In the genomic region with DNA sequence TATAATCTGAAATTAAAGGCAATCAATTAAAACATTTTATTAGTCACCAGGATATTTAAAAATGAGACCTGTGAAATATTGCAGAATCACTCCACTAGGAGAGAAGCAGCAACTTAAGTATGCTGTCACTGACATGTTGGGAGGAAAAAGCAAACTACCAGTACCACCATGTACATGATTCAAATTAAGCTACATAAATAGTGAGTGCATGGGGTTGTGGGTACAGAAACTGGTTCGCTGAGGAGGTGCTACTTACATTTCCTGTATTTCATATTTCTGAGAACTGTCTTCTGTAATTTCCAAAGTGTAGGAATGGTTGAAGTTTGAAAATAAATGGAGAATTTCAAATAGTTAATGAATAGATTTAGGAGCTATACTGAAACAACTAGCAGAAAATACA, we compare ENCODE assay signal across 10 cellular contexts. TPM values are rescaled to one million over a fixed set of nuclear protein-coding genes. Genes with fewer than 3 reads are reported as not detected.
DNase-seq lines count a peak whose midpoint lies in the region; ATAC-seq, FAIRE-seq and TF ChIP-seq lines count a peak whose summit lies in the region.
"Had no signal": no experiment of that assay in that cellular context is flagged by ENCODE, and none has a peak within 500 bp of the region (broad histone marks: within the 10 kb centered on the region; RNA-seq: fewer than 3 reads in every experiment).

No MANE protein-coding gene starts in this region.

- no peaks in the 10 kb centered on the region for H3K36me3 ChIP-seq in effector memory CD4-positive, alpha-beta T cell (ENCODE audit: control insufficient read depth, insufficient read depth, low read length)
- H3K36me3 ChIP-seq in skeletal muscle tissue (ENCODE audit: control insufficient read depth in 3 of 3, insufficient read depth in 3 of 3, low read length in 3 of 3) = no peaks in the 10 kb centered on the region

- FAIRE-seq in RCC 7860 (lab: Jason Lieb, UNC) = no peak
- FAIRE-seq: TTC549 had no signal

- no peak for TF ChIP-seq CTCF in GM10266 (IDR thresholded peaks at IDR 0.05; ENCODE audit: control insufficient read depth, insufficient read depth, low read depth, missing control alignments)

- no peaks in the 10 kb centered on the region for H3K27me3 ChIP-seq in effector memory CD4-positive, alpha-beta T cell (replicated peaks; ENCODE audit: control insufficient read depth, insufficient read depth, low read length, poor library complexity, severe bottlenecking)
- H3K27me3 ChIP-seq in skeletal muscle tissue (ENCODE audit: control insufficient read depth in 3 of 3, insufficient read depth in 3 of 3, low read length in 3 of 3) = no peaks in the 10 kb centered on the region

- DNase-seq in GM10266 (ENCODE audit: extremely low spot score) = peak; percentile 21
- DNase-seq in MV-4-11 (lab: John Stamatoyannopoulos, UW) = peak; percentile 30
- no peak for DNase-seq in effector memory CD4-positive, alpha-beta T cell
- DNase-seq in glomerular visceral epithelial cell (ENCODE audit: extremely low spot score) = no peak
- no peak for DNase-seq in RCC 7860 (ENCODE audit: low spot score)
- DNase-seq in amygdala (lab: John Stamatoyannopoulos, UW) = no peak
- DNase-seq: occipital lobe had no signal

- no peaks in the 10 kb centered on the region for H3K9me3 ChIP-seq in effector memory CD4-positive, alpha-beta T cell (ENCODE audit: control insufficient read depth, low read length)
- no peaks in the 10 kb centered on the region for H3K9me3 ChIP-seq in skeletal muscle tissue (ENCODE audit: control insufficient read depth in 3 of 3, low read length in 3 of 3)

- no peak overlapping the region for H3K4me3 ChIP-seq in effector memory CD4-positive, alpha-beta T cell (ENCODE audit: insufficient read depth, low read depth, low read length, poor library complexity, severe bottlenecking)
- H3K4me3 ChIP-seq in skeletal muscle tissue (ENCODE audit: low read length in 3 of 3) = no peak overlapping the region

- H3K27ac ChIP-seq in effector memory CD4-positive, alpha-beta T cell (ENCODE audit: insufficient read depth, low read length, poor library complexity, severe bottlenecking) = peak overlapping the region; percentile 100
- H3K27ac ChIP-seq in skeletal muscle tissue (ENCODE audit: low read depth, low read length) = peak overlapping the region; percentile 3

- peak overlapping the region in 1 of 3 donors; percentile 2 for H3K9ac ChIP-seq in skeletal muscle tissue (ENCODE audit: low read depth in 1 of 3, low read length in 3 of 3)

- H3K4me1 ChIP-seq in effector memory CD4-positive, alpha-beta T cell (ENCODE audit: control insufficient read depth, insufficient read depth, low read length, poor library complexity, severe bottlenecking) = peaks cover 11% of the 10 kb centered on the region
- H3K4me1 ChIP-seq in skeletal muscle tissue (ENCODE audit: control insufficient read depth in 3 of 3, insufficient read depth in 3 of 3, low read length in 3 of 3) = peaks cover 8 to 20% (median 11%) of the 10 kb centered on the region in 3 donors

- ATAC-seq in GM18861 (IDR thresholded peaks at IDR 0.05; ENCODE audit: unreplicated experiment) = no peak

RNA-seq across cellular contexts. Expression of a gene that starts 7.9 kb away (rescaled TPM):
- 0.52 TPM for total RNA-seq in skeletal muscle tissue

Comparison
In these comparisons a context has a peak if more than half of its experiments do, and no peak if none do; other contexts are left out.
1. DNase-seq: peak in GM10266 (single experiment) and MV-4-11 (single experiment); none in effector memory CD4-positive, alpha-beta T cell (0 of 3), glomerular visceral epithelial cell (single experiment), RCC 7860 (single experiment) and amygdala (0 of 56).